In genomic region chr1:234206651-234207284, GRCh38 we compare ENCODE assay signal across 14 cellular contexts.
A peak's percentile ranks its signal among the peaks of the same experiment; 100 is the strongest.
DNase-seq lines count a peak whose midpoint lies in the region; TF ChIP-seq lines count a peak whose summit lies in the region.
"Had no signal": no experiment of that assay in that cellular context is flagged by ENCODE, and none has a peak within 500 bp of the region (broad histone marks: within the 10 kb centered on the region; RNA-seq: fewer than 3 reads in every experiment).

No MANE protein-coding gene starts in this region.

- H3K4me3 ChIP-seq in foreskin fibroblast (ENCODE audit: low read depth in 1 of 2, low read length in 2 of 2) (no peak overlapping the region), stomach (no peak overlapping the region)

- H3K27ac ChIP-seq in stomach = no peak overlapping the region
- H3K27ac ChIP-seq: 22Rv1 had no signal

- H3K4me1 ChIP-seq in stomach = no peaks in the 10 kb centered on the region

- TF ChIP-seq CTCF in foreskin fibroblast (IDR thresholded peaks at IDR 0.05; ENCODE audit: low read depth, low read length) (no peak), stomach (IDR thresholded peaks at IDR 0.05) (no peak)

- intact Hi-C loops in stomach (cut with DNase I; ENCODE audit: low total_unique reads) = no loop called here

- TF ChIP-seq POLR2A in stomach (IDR thresholded peaks at IDR 0.05) = no peak

- DNase-seq in DMS 273 (lab: John Stamatoyannopoulos, UW; ENCODE audit: unreplicated experiment) (peak; percentile 49), DMS 273 treated with DMSO at 0.1 percent for 48 hours (lab: John Stamatoyannopoulos, UW) (no peak), SW480 (ENCODE audit: low spot score) (peak; percentile 93), foreskin fibroblast (peak; percentile 58 to 59), iPS-NIHi7 (ENCODE audit: extremely low spot score) (no peak), stomach (no peak)
- no peak for DNase-seq in activated CD4-positive, alpha-beta T cell treated with anti-CD3 and anti-CD28 coated beads for 48 hours
- no peak for DNase-seq in activated CD4-positive, alpha-beta T cell treated with anti-CD3 and anti-CD28 coated beads, Interleukin-2, amount 50 U/mL, for 1 hour
- DNase-seq: hypothalamus; naive B cell; NCI-H524; stimulated activated CD4-positive, alpha-beta T cell treated with anti-CD3 and anti-CD28 coated beads, Interleukin-4, amount 100 ng/mL, for 1 hour; T-helper 1 cell had no signal

- peaks cover 0 to 14% (median 0%) of the 10 kb centered on the region in 3 donors for H3K27me3 ChIP-seq in stomach

- TF ChIP-seq EP300 in stomach (IDR thresholded peaks at IDR 0.05) = no peak

- WGBS in stomach, 5 donors = 75 to 79% (median 77%) methylated on average over 17 to 18 of the region's 18 CpGs

- H3K9me3 ChIP-seq in stomach = no peaks in the 10 kb centered on the region

- no peaks in the 10 kb centered on the region for H3K36me3 ChIP-seq in stomach

Comparison
In these comparisons a context has a peak if more than half of its experiments do, and no peak if none do; other contexts are left out.
1. DNase-seq: peak in DMS 273 (single experiment), SW480 (single experiment) and foreskin fibroblast (2 of 2); none in DMS 273 treated with DMSO at 0.1 percent for 48 hours (single experiment), iPS-NIHi7 (single experiment), stomach (single experiment), activated CD4-positive, alpha-beta T cell treated with anti-CD3 and anti-CD28 coated beads for 48 hours (single experiment) and activated CD4-positive, alpha-beta T cell treated with anti-CD3 and anti-CD28 coated beads, Interleukin-2, amount 50 U/mL, for 1 hour (single experiment).